31 cellular contexts compared by ENCODE assay signal in genomic region chr4:25672756-25673155, GRCh38. TPM values are rescaled to one million over a fixed set of nuclear protein-coding genes. Genes with fewer than 3 reads are reported as not detected.
"Had no signal": no experiment of that assay in that cellular context is flagged by ENCODE, and none has a peak within 500 bp of the region (broad histone marks: within the 10 kb centered on the region; RNA-seq: fewer than 3 reads in every experiment).

No MANE protein-coding gene starts in this region.

- ATAC-seq: activated naive CD4-positive, alpha-beta T cell treated with anti-CD3 and anti-CD28 coated beads, Interleukin-2, amount 50 U/mL, for 72 hours; activated naive CD8-positive, alpha-beta T cell treated with anti-CD3 and anti-CD28 coated beads, Interleukin-2, amount 50 U/mL, for 24 hours; activated T-cell treated with anti-CD3 and anti-CD28 coated beads, Interleukin-2, amount 50 U/mL, for 4 hours; activated T-cell treated with anti-CD3 and anti-CD28 coated beads, Interleukin-2, amount 50 U/mL, for 72 hours; activated T-helper 17 cell treated with anti-CD3 and anti-CD28 coated beads, Interleukin-2, amount 50 U/mL, for 72 hours; body of pancreas had no signal

- DNase-seq: activated effector memory CD4-positive, alpha-beta T cell treated with anti-CD3 and anti-CD28 coated beads, Interleukin-2, amount 50 U/mL, for 16 hours; activated effector memory CD4-positive, alpha-beta T cell treated with Interleukin-2 at 50 U/mL for 16 hours; activated gamma-delta T cell; activated gamma-delta T cell treated with Interleukin-2 at 50 U/mL for 16 hours; activated naive CD4-positive, alpha-beta T cell; activated naive CD4-positive, alpha-beta T cell treated with anti-CD3 and anti-CD28 coated beads for 36 hours; activated naive CD4-positive, alpha-beta T cell treated with anti-CD3 and anti-CD28 coated beads, Interleukin-2, amount 10 ng/mL, durations not matched to agents 7 days and 5 days; activated naive CD4-positive, alpha-beta T cell treated with anti-CD3 and anti-CD28 coated beads, Interleukin-2, amount 50 U/mL, for 16 hours; activated naive CD4-positive, alpha-beta T cell treated with Interleukin-2 at 50 U/mL for 16 hours; activated naive CD8-positive, alpha-beta T cell treated with anti-CD3 and anti-CD28 coated beads for 36 hours; activated naive CD8-positive, alpha-beta T cell treated with anti-CD3 and anti-CD28 coated beads, Interleukin-2, amount 10 ng/mL, durations not matched to agents 7 days and 5 days; activated naive CD8-positive, alpha-beta T cell treated with anti-CD3 and anti-CD28 coated beads, Interleukin-2, amount 50 U/mL, for 24 hours; activated T-cell treated with anti-CD3 and anti-CD28 coated beads, Interleukin-2, amount 50 U/mL, for 1 hour; activated T-cell treated with anti-CD3 and anti-CD28 coated beads, Interleukin-2, amount 50 U/mL, for 24 hours; activated T-cell treated with anti-CD3 and anti-CD28 coated beads, Interleukin-2, amount 50 U/mL, for 4 hours; activated T-cell treated with anti-CD3 and anti-CD28 coated beads, Interleukin-2, amount 50 U/mL, for 48 hours; activated T-cell treated with anti-CD3 and anti-CD28 coated beads, Interleukin-2, amount 50 U/mL, for 72 hours; adrenal gland; amniotic stem cell; amygdala; anterior cingulate cortex; aorta; body of pancreas; brain microvascular endothelial cell; central memory CD4-positive, alpha-beta T cell had no signal

RNA-seq across cellular contexts. Expression of gene SLC34A2, which starts 17.1 kb away (rescaled TPM):
- total RNA-seq: activated naive CD4-positive, alpha-beta T cell treated with anti-CD3 and anti-CD28 coated beads for 36 hours; activated naive CD4-positive, alpha-beta T cell treated with anti-CD3 and anti-CD28 coated beads, Interleukin-2, amount 50 U/mL, for 72 hours; activated naive CD8-positive, alpha-beta T cell treated with anti-CD3 and anti-CD28 coated beads for 36 hours; activated naive CD8-positive, alpha-beta T cell treated with anti-CD3 and anti-CD28 coated beads, Interleukin-2, amount 10 ng/mL, durations not matched to agents 7 days and 5 days; activated T-cell treated with anti-CD3 and anti-CD28 coated beads, Interleukin-2, amount 50 U/mL, for 72 hours; activated T-helper 1 cell treated with anti-CD3 and anti-CD28 coated beads, Interleukin-12 subunit alpha, Interleukin-12 subunit beta, Interleukin-2, Interleukin-4 antibody, amounts not matched to agents 30 ng/mL and 10 ng/mL and 1 ng/mL, durations not matched to agents 14 hours and 24 hours and 36 hours; activated T-helper 17 cell treated with anti-CD3 and anti-CD28 coated beads, Interleukin-2, amount 50 U/mL, for 72 hours; activated T-helper 2 cell treated with anti-CD3 and anti-CD28 coated beads, Interferon-gamma antibody, Interleukin-2, Interleukin-4, amounts not matched to agents 10 μg/mL and 5 μg/mL and 100 μg/mL, durations not matched to agents 14 hours and 24 hours and 36 hours; ascending aorta; chondrocyte had no signal
